Comparison of ENCODE assay signal across 21 cellular contexts in the genomic region with DNA sequence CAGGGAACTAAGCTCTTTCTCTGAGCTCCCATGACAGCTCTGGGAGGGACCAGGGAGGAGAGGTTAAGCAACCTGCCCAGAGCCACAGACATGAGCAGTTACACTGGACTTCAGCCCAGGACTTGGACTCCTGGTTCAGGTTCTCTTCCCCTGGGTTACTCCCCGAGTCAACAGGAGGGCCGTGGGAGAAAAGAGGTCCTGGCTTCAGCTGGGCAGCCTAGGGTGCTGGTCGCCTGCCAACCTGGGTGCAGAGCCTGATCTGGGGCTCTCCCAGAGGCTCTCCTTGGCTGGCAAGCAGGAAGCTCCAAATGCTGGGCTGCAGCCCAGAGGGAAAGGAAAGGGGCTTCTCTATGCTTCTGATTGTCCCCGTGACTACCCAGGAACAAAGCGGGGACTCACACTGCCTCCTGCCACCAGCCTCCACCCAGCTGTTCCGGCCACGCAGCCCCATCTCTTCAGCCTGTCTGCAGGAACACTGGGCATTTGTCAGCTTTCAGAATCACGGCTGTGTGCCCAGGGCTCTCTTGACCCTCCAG.
A peak's percentile ranks its signal among the peaks of the same experiment; 100 is the strongest.
DNase-seq lines count a peak whose midpoint lies in the region; ATAC-seq and TF ChIP-seq lines count a peak whose summit lies in the region.
"Had no signal": no experiment of that assay in that cellular context is flagged by ENCODE, and none has a peak within 500 bp of the region (broad histone marks: within the 10 kb centered on the region; RNA-seq: fewer than 3 reads in every experiment).

No MANE protein-coding gene starts in this region.

- WGBS in right lobe of liver (ENCODE audit: insufficient coverage, low coverage, low lambda C conversion rate, missing lambda C conversion rate), result 0% methylated on average over 1 of the region's 8 CpGs

- intact Hi-C loops in right lobe of liver (cut with DNase I), result no loop called here

- no peak overlapping the region for H3K27ac ChIP-seq in right lobe of liver
- H3K27ac ChIP-seq: cardiac muscle cell, neural progenitor cell, RWPE1 had no signal

- H3K9me3 ChIP-seq in right lobe of liver, result no peaks in the 10 kb centered on the region
- H3K9me3 ChIP-seq: BE2C, tibial nerve had no signal

- TF ChIP-seq POLR2A in right lobe of liver (IDR thresholded peaks at IDR 0.05), result no peak

- peak; percentile 33 for DNase-seq in RPMI7951 (ENCODE audit: low read depth)
- peak; percentile 56 to 82 (median 81) for DNase-seq in right lobe of liver
- peak; percentile 58 for DNase-seq in renal cortical epithelial cell (ENCODE audit: low read depth)
- no peak for DNase-seq in stimulated activated CD4-positive, alpha-beta T cell treated with anti-CD3 and anti-CD28 coated beads, Interleukin-4, amount 100 ng/mL, for 1 hour
- DNase-seq: activated CD8-positive, alpha-beta T cell treated with anti-CD3 and anti-CD28 coated beads, Interleukin-2, amount 10 ng/mL, durations not matched to agents 7 days and 5 days; activated naive CD8-positive, alpha-beta T cell treated with anti-CD3 and anti-CD28 coated beads, Interleukin-2, amount 10 ng/mL, durations not matched to agents 7 days and 5 days; BE2C; DMS 273 treated with DMSO at 0.1 percent for 48 hours; effector memory CD4-positive, alpha-beta T cell; mesenchymal stem cell; NCI-H2171 had no signal

- H3K4me1 ChIP-seq in right lobe of liver, result peaks cover 0 to 4% (median 0%) of the 10 kb centered on the region in 4 donors
- H3K4me1 ChIP-seq: BE2C had no signal

- peak; percentile 66 for ATAC-seq in esophagus mucosa
- peak; percentile 81 to 94 (median 88) for ATAC-seq in right lobe of liver
- no peak for ATAC-seq in HG03439 (IDR thresholded peaks at IDR 0.05; ENCODE audit: unreplicated experiment)
- no peak for ATAC-seq in HG03139 (IDR thresholded peaks at IDR 0.05; ENCODE audit: unreplicated experiment)
- no peak for ATAC-seq in GM21786 (IDR thresholded peaks at IDR 0.05; ENCODE audit: unreplicated experiment)
- ATAC-seq: activated CD8-positive, alpha-beta T cell treated with anti-CD3 and anti-CD28 coated beads, Interleukin-2, amount 10 ng/mL, durations not matched to agents 7 days and 5 days; HCT116 had no signal

- no peak overlapping the region for H3K4me3 ChIP-seq in right lobe of liver
- H3K4me3 ChIP-seq: cardiac muscle cell, neural progenitor cell, skin epidermis, tibial nerve had no signal

- no peak for TF ChIP-seq CTCF in right lobe of liver (IDR thresholded peaks at IDR 0.05)

- no peaks in the 10 kb centered on the region for H3K27me3 ChIP-seq in right lobe of liver
- H3K27me3 ChIP-seq: BE2C, cardiac muscle cell, neural progenitor cell, tibial nerve had no signal

- H3K36me3 ChIP-seq in right lobe of liver, result no peaks in the 10 kb centered on the region
- H3K36me3 ChIP-seq: BE2C, cardiac muscle cell, neural progenitor cell, tibial nerve had no signal

Comparison
In these comparisons a context has a peak if more than half of its experiments do, and no peak if none do; other contexts are left out.
1. ATAC-seq: peak in esophagus mucosa (single experiment) and right lobe of liver (4 of 4); none in HG03439 (single experiment), HG03139 (single experiment) and GM21786 (single experiment).